In the genomic region with DNA sequence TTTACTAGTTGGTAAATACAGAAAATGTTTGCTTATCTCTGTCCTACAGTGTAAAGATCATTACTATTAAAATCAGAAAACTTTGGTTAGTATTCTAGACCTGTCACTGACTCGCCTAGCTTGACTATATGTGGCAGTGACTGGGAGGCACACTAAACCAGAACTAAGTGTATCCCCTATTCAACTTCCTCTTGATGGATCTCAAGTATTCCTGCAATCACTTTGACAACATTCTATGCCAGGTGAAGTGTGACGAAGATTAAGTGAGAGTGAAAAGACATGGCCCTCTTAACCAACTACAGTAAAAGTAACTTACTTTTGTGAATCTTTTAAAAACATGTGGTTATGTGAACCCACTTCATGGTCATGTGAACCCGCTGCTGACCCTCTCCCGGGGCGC, we compare ENCODE assay signal across 23 cellular contexts.
"Had no signal": no experiment of that assay in that cellular context is flagged by ENCODE, and none has a peak within 500 bp of the region (broad histone marks: within the 10 kb centered on the region; RNA-seq: fewer than 3 reads in every experiment).

No MANE protein-coding gene starts in this region.

- H3K36me3 Mint-ChIP-seq: naive B cell; stimulated activated effector memory CD8-positive, alpha-beta T cell treated with anti-CD3 and anti-CD28 coated beads, Interleukin-12 subunit alpha, Interleukin-12 subunit beta, amount 100 ng/mL, for 72 hours had no signal

- H3K4me3 Mint-ChIP-seq: endodermal cell; nephron progenitor cell; stimulated activated effector memory CD8-positive, alpha-beta T cell treated with anti-CD3 and anti-CD28 coated beads, Interleukin-12 subunit alpha, Interleukin-12 subunit beta, amount 100 ng/mL, for 72 hours had no signal

- ATAC-seq: foreskin keratinocyte; right lobe of liver; stimulated activated effector memory CD8-positive, alpha-beta T cell treated with anti-CD3 and anti-CD28 coated beads, Interleukin-12 subunit alpha, Interleukin-12 subunit beta, amount 100 ng/mL, for 72 hours; stimulated activated naive CD8-positive, alpha-beta T cell treated with anti-CD3 and anti-CD28 coated beads, Interleukin-15, Interleukin-2, amounts not matched to agents 100 U/mL and 50 U/mL, for 24 hours had no signal

- H3K36me3 ChIP-seq: left ventricle myocardium inferior, prostate gland, right lobe of liver, suprapubic skin, tibial artery, upper lobe of left lung had no signal

- H3K4me1 ChIP-seq: foreskin keratinocyte, left ventricle myocardium inferior, parathyroid adenoma, prostate gland, right lobe of liver, suprapubic skin, upper lobe of left lung had no signal

- DNase-seq: effector CD4-positive, alpha-beta T cell; endodermal cell; erythroblast; head of caudate nucleus; left ventricle myocardium inferior; mesendoderm; naive B cell; nephron progenitor cell; retina; right lobe of liver; stimulated activated CD4-positive, alpha-beta T cell treated with anti-CD3 and anti-CD28 coated beads, Interleukin-4, amount 100 ng/mL, for 1 hour; stimulated activated CD8-positive, alpha-beta memory T cell treated with anti-CD3 and anti-CD28 coated beads, Interleukin-4, amount 100 ng/mL, for 48 hours; stimulated activated naive CD8-positive, alpha-beta T cell treated with anti-CD3 and anti-CD28 coated beads, Interleukin-15, Interleukin-2, amounts not matched to agents 100 U/mL and 50 U/mL, for 24 hours; tibial artery had no signal

- H3K27me3 ChIP-seq: foreskin keratinocyte, hepatocyte, right lobe of liver, suprapubic skin, tibial artery, upper lobe of left lung had no signal

- H3K4me1 Mint-ChIP-seq: endodermal cell; naive B cell; nephron progenitor cell; stimulated activated effector memory CD8-positive, alpha-beta T cell treated with anti-CD3 and anti-CD28 coated beads, Interleukin-12 subunit alpha, Interleukin-12 subunit beta, amount 100 ng/mL, for 72 hours had no signal

- H3K9me3 ChIP-seq: prostate gland, right lobe of liver, suprapubic skin, tibial artery, upper lobe of left lung had no signal

- H3K27ac ChIP-seq: coronary artery, foreskin keratinocyte, hepatocyte, left ventricle myocardium inferior, parathyroid adenoma, prostate gland, right lobe of liver, suprapubic skin, tibial artery, upper lobe of left lung had no signal

- H3K27ac Mint-ChIP-seq: endodermal cell; naive B cell; nephron progenitor cell; stimulated activated effector memory CD8-positive, alpha-beta T cell treated with anti-CD3 and anti-CD28 coated beads, Interleukin-12 subunit alpha, Interleukin-12 subunit beta, amount 100 ng/mL, for 72 hours had no signal

- H3K27me3 Mint-ChIP-seq: naive B cell had no signal

- H3K4me3 ChIP-seq: coronary artery, hepatocyte, left ventricle myocardium inferior, lung, prostate gland, right lobe of liver, suprapubic skin, tibial artery, upper lobe of left lung had no signal
